Comparison of ENCODE assay signal across 9 cellular contexts in the genomic region with DNA sequence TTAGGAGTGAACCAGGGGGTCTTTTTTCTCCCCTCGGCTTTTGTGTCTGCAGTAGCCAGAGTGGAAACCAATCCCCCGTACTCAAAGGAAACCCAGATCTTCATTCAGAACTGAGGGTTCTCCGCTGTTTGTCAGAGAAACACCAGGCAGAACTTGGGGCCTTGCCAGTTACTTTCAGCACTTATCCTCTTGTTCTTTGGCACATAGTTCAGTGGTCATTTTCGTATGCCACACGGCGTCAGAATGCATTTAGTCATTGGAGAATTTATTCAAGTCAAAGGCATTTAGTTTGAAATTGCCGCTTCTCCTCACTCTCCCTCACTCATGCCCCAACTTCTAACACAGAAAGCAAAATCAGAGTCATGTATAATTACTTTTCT.
DNase-seq lines count a peak whose midpoint lies in the region; ATAC-seq and TF ChIP-seq lines count a peak whose summit lies in the region.
"Had no signal": no experiment of that assay in that cellular context is flagged by ENCODE, and none has a peak within 500 bp of the region (broad histone marks: within the 10 kb centered on the region; RNA-seq: fewer than 3 reads in every experiment).

No MANE protein-coding gene starts in this region.

- H3K4me2 ChIP-seq in fibroblast of lung (ENCODE audit: extremely low read depth, insufficient read depth, low read length): peak overlapping the region; percentile 65

- no peak overlapping the region for H3K4me3 ChIP-seq in CD4-positive, CD25-positive, alpha-beta regulatory T cell (ENCODE audit: low read depth, low read length)
- peak overlapping the region in 1 of 4 experiments; percentile 18 for H3K4me3 ChIP-seq in fibroblast of lung (replicated peaks in 1 of 4; ENCODE audit: control extremely low read depth in 1 of 4, insufficient read depth in 1 of 4, low read depth in 3 of 4, low read length in 4 of 4)

- TF ChIP-seq CTCF in RWPE1 (conservative IDR thresholded peaks at IDR 0.05; ENCODE audit: low read depth) (no peak), fibroblast of lung (conservative IDR thresholded peaks at IDR 0.05 in 1 of 2, IDR thresholded peaks at IDR 0.05 in 1 of 2; ENCODE audit: low read depth in 1 of 2, low read length in 2 of 2) (no peak), osteocyte (IDR thresholded peaks at IDR 0.05) (no peak)

- DNase-seq in CD4-positive, CD25-positive, alpha-beta regulatory T cell: no peak
- peak; percentile 20 for DNase-seq in RWPE1 (ENCODE audit: low spot score)
- peak; percentile 81 to 92 for DNase-seq in fibroblast of lung (ENCODE audit: low read depth in 2 of 2)
- DNase-seq in osteocyte (ENCODE audit: extremely low spot score, unreplicated experiment): no peak
- no peak for DNase-seq in NCI-H128 (lab: John Stamatoyannopoulos, UW; ENCODE audit: unreplicated experiment)
- DNase-seq in NCI-H1930 (lab: John Stamatoyannopoulos, UW): no peak
- DNase-seq in NCI-H524 treated with DMSO at 0.1 percent for 48 hours (lab: John Stamatoyannopoulos, UW): no peak
- DNase-seq: NCI-H187 had no signal

- CTCF ChIA-PET in RWPE1 (lab: Yijun Ruan, JAX): no interaction called here

- peak overlapping the region; percentile 33 for H3K9ac ChIP-seq in fibroblast of lung (ENCODE audit: insufficient read depth, low read length)

- H3K4me1 Mint-ChIP-seq in CD4-positive, CD25-positive, alpha-beta regulatory T cell: peaks cover 5 to 17% (median 10%) of the 10 kb centered on the region in 4 donors
- H3K4me1 Mint-ChIP-seq in osteocyte (ENCODE audit: unreplicated experiment): peaks cover 57% of the 10 kb centered on the region

- H3K9me3 Mint-ChIP-seq in CD4-positive, CD25-positive, alpha-beta regulatory T cell: no peaks in the 10 kb centered on the region
- no peaks in the 10 kb centered on the region for H3K9me3 Mint-ChIP-seq in osteocyte (ENCODE audit: unreplicated experiment)

- H3K4me1 ChIP-seq in CD4-positive, CD25-positive, alpha-beta regulatory T cell (ENCODE audit: control insufficient read depth, insufficient read depth, low read length, poor library complexity, severe bottlenecking): peaks cover 9% of the 10 kb centered on the region
- H3K4me1 ChIP-seq in fibroblast of lung (ENCODE audit: control insufficient read depth, extremely low read depth, insufficient read depth, low read length): peaks cover 5% of the 10 kb centered on the region

- no peak overlapping the region for H3K27ac ChIP-seq in CD4-positive, CD25-positive, alpha-beta regulatory T cell (ENCODE audit: insufficient read depth, low read length, poor library complexity, severe bottlenecking)
- peak overlapping the region; percentile 86 for H3K27ac ChIP-seq in RWPE1
- H3K27ac ChIP-seq in fibroblast of lung (ENCODE audit: insufficient read depth, low read length): no peak overlapping the region

- no peak for ATAC-seq in CD4-positive, CD25-positive, alpha-beta regulatory T cell (ENCODE audit: low read depth in 2 of 2)
- ATAC-seq in HG03469 (IDR thresholded peaks at IDR 0.05; ENCODE audit: unreplicated experiment): no peak

- H3K9me3 ChIP-seq in CD4-positive, CD25-positive, alpha-beta regulatory T cell (ENCODE audit: control insufficient read depth in 2 of 2, low read length in 2 of 2): no peaks in the 10 kb centered on the region
- no peaks in the 10 kb centered on the region for H3K9me3 ChIP-seq in fibroblast of lung (ENCODE audit: control insufficient read depth, insufficient read depth, low read depth, low read length)

- H3K27ac Mint-ChIP-seq in CD4-positive, CD25-positive, alpha-beta regulatory T cell: peak overlapping the region in 2 of 3 donors; percentile 48 to 90
- H3K27ac Mint-ChIP-seq in osteocyte (ENCODE audit: unreplicated experiment): peak overlapping the region; percentile 82

- H3K36me3 ChIP-seq in CD4-positive, CD25-positive, alpha-beta regulatory T cell (ENCODE audit: control insufficient read depth, insufficient read depth, low read length): no peaks in the 10 kb centered on the region
- H3K36me3 ChIP-seq in fibroblast of lung (ENCODE audit: control insufficient read depth, insufficient read depth, low read length): peaks cover 1% of the 10 kb centered on the region

- no peaks in the 10 kb centered on the region for H3K27me3 ChIP-seq in CD4-positive, CD25-positive, alpha-beta regulatory T cell (ENCODE audit: control insufficient read depth, insufficient read depth, low read length)
- no peaks in the 10 kb centered on the region for H3K27me3 ChIP-seq in fibroblast of lung (ENCODE audit: control insufficient read depth, insufficient read depth, low read length)

- H3K79me2 ChIP-seq in fibroblast of lung (ENCODE audit: control insufficient read depth, insufficient read depth, low read length): no peaks in the 10 kb centered on the region

- H3K27me3 Mint-ChIP-seq in CD4-positive, CD25-positive, alpha-beta regulatory T cell: no peaks in the 10 kb centered on the region
- H3K27me3 Mint-ChIP-seq in osteocyte (ENCODE audit: unreplicated experiment): no peaks in the 10 kb centered on the region

- POLR2A ChIA-PET in RWPE1 (lab: Yijun Ruan, JAX; ENCODE audit: low non-redundant PET): no interaction called here

- no peaks in the 10 kb centered on the region for H3K36me3 Mint-ChIP-seq in CD4-positive, CD25-positive, alpha-beta regulatory T cell
- H3K36me3 Mint-ChIP-seq in osteocyte (ENCODE audit: unreplicated experiment): peaks cover 21% of the 10 kb centered on the region

- no peaks in the 10 kb centered on the region for H4K20me1 ChIP-seq in fibroblast of lung (ENCODE audit: control insufficient read depth, extremely low read depth, insufficient read depth, low read length)

- H3K4me3 Mint-ChIP-seq in CD4-positive, CD25-positive, alpha-beta regulatory T cell: peak overlapping the region in 2 of 4 donors; percentile 35 to 51
- peak overlapping the region; percentile 1 for H3K4me3 Mint-ChIP-seq in osteocyte (ENCODE audit: unreplicated experiment)

- peak overlapping the region; percentile 42 for H2AFZ ChIP-seq in fibroblast of lung (ENCODE audit: low read length)

Comparison
In these comparisons a context has a peak if more than half of its experiments do, and no peak if none do; other contexts are left out.
1. DNase-seq: peak in RWPE1 (single experiment) and fibroblast of lung (2 of 2); none in CD4-positive, CD25-positive, alpha-beta regulatory T cell (0 of 3), osteocyte (single experiment), NCI-H128 (single experiment), NCI-H1930 (0 of 2) and NCI-H524 treated with DMSO at 0.1 percent for 48 hours (single experiment).